8 cellular contexts compared by ENCODE assay signal in genomic region chr12:64781374-64782029, GRCh38. TPM values are rescaled to one million over a fixed set of nuclear protein-coding genes. Genes with fewer than 3 reads are reported as not detected.
DNase-seq lines count a peak whose midpoint lies in the region; ATAC-seq lines count a peak whose summit lies in the region.

No MANE protein-coding gene starts in this region.

- H3K4me3 ChIP-seq in muscle layer of duodenum (ENCODE audit: low read depth in 1 of 2, low read length in 2 of 2) = peak overlapping the region; percentile 66 to 71

- H3K9me3 ChIP-seq in muscle layer of duodenum (ENCODE audit: control insufficient read depth in 1 of 2, low read length in 2 of 2) = no peaks in the 10 kb centered on the region

- peaks cover 64% of the 10 kb centered on the region for H3K27me3 Mint-ChIP-seq in activated T-cell treated with anti-CD3 and anti-CD28 coated beads, Interleukin-2, amount 50 U/mL, for 4 hours (ENCODE audit: low read depth)
- H3K27me3 Mint-ChIP-seq in dendritic cell treated with granulocyte-macrophage colony-stimulating factor and Interleukin-4, amounts not matched to agents 40 ng/mL and 50 ng/mL, for 4 days = peaks cover 52% of the 10 kb centered on the region

- H3K36me3 Mint-ChIP-seq in activated T-cell treated with anti-CD3 and anti-CD28 coated beads, Interleukin-2, amount 50 U/mL, for 4 hours (ENCODE audit: insufficient read depth) = no peaks in the 10 kb centered on the region
- H3K36me3 Mint-ChIP-seq in dendritic cell treated with granulocyte-macrophage colony-stimulating factor and Interleukin-4, amounts not matched to agents 40 ng/mL and 50 ng/mL, for 4 days (ENCODE audit: low read depth) = no peaks in the 10 kb centered on the region

- peak; percentile 15 for ATAC-seq in activated T-cell treated with anti-CD3 and anti-CD28 coated beads, Interleukin-2, amount 50 U/mL, for 4 hours
- ATAC-seq in GM19035 (IDR thresholded peaks at IDR 0.05; ENCODE audit: unreplicated experiment) (no peak), HG03108 (IDR thresholded peaks at IDR 0.05; ENCODE audit: unreplicated experiment) (no peak)

- peak overlapping the region; percentile 78 for H3K4me3 Mint-ChIP-seq in activated T-cell treated with anti-CD3 and anti-CD28 coated beads, Interleukin-2, amount 50 U/mL, for 4 hours
- peak overlapping the region; percentile 74 for H3K4me3 Mint-ChIP-seq in dendritic cell treated with granulocyte-macrophage colony-stimulating factor and Interleukin-4, amounts not matched to agents 40 ng/mL and 50 ng/mL, for 4 days

- H3K27ac Mint-ChIP-seq in dendritic cell treated with granulocyte-macrophage colony-stimulating factor and Interleukin-4, amounts not matched to agents 40 ng/mL and 50 ng/mL, for 4 days = peak overlapping the region; percentile 72

- intact Hi-C loops in dendritic cell treated with granulocyte-macrophage colony-stimulating factor and Interleukin-4, amounts not matched to agents 40 ng/mL and 50 ng/mL, for 4 days (cut with micrococcal nuclease) = loop anchor here (2.0 kb wide), 1 partner anchor 23 kb away; the partner anchor contains the start of gene GNS

- no peaks in the 10 kb centered on the region for H3K36me3 ChIP-seq in muscle layer of duodenum (ENCODE audit: control insufficient read depth in 1 of 2, insufficient read depth in 2 of 2, low read length in 2 of 2)

- DNase-seq in activated T-cell treated with anti-CD3 and anti-CD28 coated beads, Interleukin-2, amount 50 U/mL, for 4 hours = no peak
- no peak for DNase-seq in activated T-cell treated with anti-CD3 and anti-CD28 coated beads, Interleukin-2, amount 50 U/mL, for 1 hour
- peak; percentile 80 for DNase-seq in NCI-H2107 treated with DMSO at 0.1 percent for 48 hours (lab: John Stamatoyannopoulos, UW; ENCODE audit: unreplicated experiment)
- DNase-seq in effector CD8-positive, alpha-beta T cell (lab: John Stamatoyannopoulos, UW) = no peak

- H3K9me3 Mint-ChIP-seq in activated T-cell treated with anti-CD3 and anti-CD28 coated beads, Interleukin-2, amount 50 U/mL, for 4 hours = peaks cover 12% of the 10 kb centered on the region
- H3K9me3 Mint-ChIP-seq in dendritic cell treated with granulocyte-macrophage colony-stimulating factor and Interleukin-4, amounts not matched to agents 40 ng/mL and 50 ng/mL, for 4 days = no peaks in the 10 kb centered on the region

- peaks cover 9 to 15% of the 10 kb centered on the region in 2 donors for H3K4me1 ChIP-seq in muscle layer of duodenum (ENCODE audit: control insufficient read depth in 1 of 2, insufficient read depth in 2 of 2, low read length in 2 of 2)

- H3K27me3 ChIP-seq in muscle layer of duodenum (ENCODE audit: low read depth, low read length) = peaks cover 8% of the 10 kb centered on the region

- peak overlapping the region; percentile 71 for H3K27ac ChIP-seq in muscle layer of duodenum (ENCODE audit: low read length)

- H3K4me1 Mint-ChIP-seq in activated T-cell treated with anti-CD3 and anti-CD28 coated beads, Interleukin-2, amount 50 U/mL, for 4 hours (ENCODE audit: low read depth) = peaks cover 15% of the 10 kb centered on the region
- H3K4me1 Mint-ChIP-seq in dendritic cell treated with granulocyte-macrophage colony-stimulating factor and Interleukin-4, amounts not matched to agents 40 ng/mL and 50 ng/mL, for 4 days (ENCODE audit: low read depth) = peaks cover 22% of the 10 kb centered on the region

RNA-seq across cellular contexts. Expression of gene GNS, which starts 22.3 kb away (rescaled TPM):
- 10 to 100 TPM; 15.7 to 17.2 (median 16.0) TPM for total RNA-seq in activated T-cell treated with anti-CD3 and anti-CD28 coated beads, Interleukin-2, amount 50 U/mL, for 4 hours

RNA-seq across cellular contexts. Expression of gene TBC1D30, which starts 42.9 kb away (rescaled TPM):
- under 1 TPM; 0.24 to 0.81 (median 0.47) TPM for total RNA-seq in activated T-cell treated with anti-CD3 and anti-CD28 coated beads, Interleukin-2, amount 50 U/mL, for 4 hours

Comparison
In these comparisons a context has a peak if more than half of its experiments do, and no peak if none do; other contexts are left out.
1. ATAC-seq: peak in activated T-cell treated with anti-CD3 and anti-CD28 coated beads, Interleukin-2, amount 50 U/mL, for 4 hours (2 of 2); none in GM19035 (single experiment) and HG03108 (single experiment).